Comparison of ENCODE assay signal across 15 cellular contexts in genomic region chr20:63064745-63065711, GRCh38. TPM values are rescaled to one million over a fixed set of nuclear protein-coding genes. Genes with fewer than 3 reads are reported as not detected.
A peak's percentile ranks its signal among the peaks of the same experiment; 100 is the strongest.
DNase-seq lines count a peak whose midpoint lies in the region; ATAC-seq lines count a peak whose summit lies in the region.
"Had no signal": no experiment of that assay in that cellular context is flagged by ENCODE, and none has a peak within 500 bp of the region (broad histone marks: within the 10 kb centered on the region; RNA-seq: fewer than 3 reads in every experiment).

No MANE protein-coding gene starts in this region.

- no peak for ATAC-seq in activated CD4-positive, alpha-beta T cell treated with anti-CD3 and anti-CD28 coated beads for 36 hours
- ATAC-seq in left cardiac atrium (no peak), GM18511 (IDR thresholded peaks at IDR 0.05; ENCODE audit: unreplicated experiment) (no peak), GM19463 (IDR thresholded peaks at IDR 0.05; ENCODE audit: unreplicated experiment) (no peak)

- DNase-seq in activated CD4-positive, alpha-beta T cell treated with anti-CD3 and anti-CD28 coated beads for 36 hours: peak; percentile 1
- no peak for DNase-seq in activated CD4-positive, alpha-beta T cell treated with anti-CD3 and anti-CD28 coated beads for 4 hours
- DNase-seq in NCI-H774 (lab: John Stamatoyannopoulos, UW): peak; percentile 52
- peak; percentile 12 for DNase-seq in left cardiac atrium
- DNase-seq in posterior cingulate gyrus: peak in 7 of 10 donors; percentile 2 to 86 (median 31)
- no peak for DNase-seq in DMS53 treated with DMSO at 0.1 percent for 48 hours (lab: John Stamatoyannopoulos, UW; ENCODE audit: unreplicated experiment)
- DNase-seq: CD4-positive, CD25-positive, alpha-beta regulatory T cell; mesendoderm had no signal

- POLR2A ChIA-PET in activated CD4-positive, alpha-beta T cell treated with anti-CD3 and anti-CD28 coated beads for 36 hours (lab: Charles Lee): no interaction called here

- no peaks in the 10 kb centered on the region for H3K9me3 Mint-ChIP-seq in activated CD4-positive, alpha-beta T cell treated with anti-CD3 and anti-CD28 coated beads for 36 hours (ENCODE audit: low read depth)

- no peaks in the 10 kb centered on the region for H3K4me1 Mint-ChIP-seq in activated CD4-positive, alpha-beta T cell treated with anti-CD3 and anti-CD28 coated beads for 36 hours
- H3K4me1 Mint-ChIP-seq: nephron progenitor cell had no signal

- H3K4me3 Mint-ChIP-seq in activated CD4-positive, alpha-beta T cell treated with anti-CD3 and anti-CD28 coated beads for 36 hours: no peak overlapping the region
- H3K4me3 Mint-ChIP-seq: CD4-positive, CD25-positive, alpha-beta regulatory T cell; GM23338; nephron progenitor cell; T-helper 1 cell treated with Interleukin-12 subunit alpha and Interleukin-12 subunit beta and Interleukin-4 antibody, amounts not matched to agents 30 μg/mL and 1 μg/mL, for 36 hours had no signal

- CTCF ChIA-PET in activated CD4-positive, alpha-beta T cell treated with anti-CD3 and anti-CD28 coated beads for 36 hours (lab: Charles Lee): no interaction called here

- intact Hi-C loops in activated CD4-positive, alpha-beta T cell treated with anti-CD3 and anti-CD28 coated beads for 36 hours (cut with DNase I, micrococcal nuclease): no loop called here
- intact Hi-C loops in left cardiac atrium (cut with DNase I): no loop called here
- intact Hi-C loops in posterior cingulate gyrus (cut with DNase I): no loop called here

- no peak overlapping the region for H3K27ac Mint-ChIP-seq in activated CD4-positive, alpha-beta T cell treated with anti-CD3 and anti-CD28 coated beads for 36 hours
- H3K27ac Mint-ChIP-seq: CD4-positive, CD25-positive, alpha-beta regulatory T cell; GM23338; nephron progenitor cell; T-helper 1 cell treated with Interleukin-12 subunit alpha and Interleukin-12 subunit beta and Interleukin-4 antibody, amounts not matched to agents 30 μg/mL and 1 μg/mL, for 36 hours had no signal

- peaks cover 17% of the 10 kb centered on the region for H3K27me3 Mint-ChIP-seq in activated CD4-positive, alpha-beta T cell treated with anti-CD3 and anti-CD28 coated beads for 36 hours
- H3K27me3 Mint-ChIP-seq: CD4-positive, CD25-positive, alpha-beta regulatory T cell had no signal

- no peaks in the 10 kb centered on the region for H3K36me3 Mint-ChIP-seq in activated CD4-positive, alpha-beta T cell treated with anti-CD3 and anti-CD28 coated beads for 36 hours (ENCODE audit: low read depth)
- H3K36me3 Mint-ChIP-seq: CD4-positive, CD25-positive, alpha-beta regulatory T cell had no signal

RNA-seq across cellular contexts. Expression of gene BHLHE23, which starts 58.3 kb away (rescaled TPM):
- not detected for total RNA-seq in activated CD4-positive, alpha-beta T cell treated with anti-CD3 and anti-CD28 coated beads for 36 hours
- total RNA-seq in left cardiac atrium: not detected
- total RNA-seq: CD4-positive, CD25-positive, alpha-beta regulatory T cell; M059J; thoracic aorta had no signal

Comparison
In these comparisons a context has a peak if more than half of its experiments do, and no peak if none do; other contexts are left out.
1. DNase-seq: peak in activated CD4-positive, alpha-beta T cell treated with anti-CD3 and anti-CD28 coated beads for 36 hours (single experiment), NCI-H774 (single experiment), left cardiac atrium (single experiment) and posterior cingulate gyrus (7 of 10); none in activated CD4-positive, alpha-beta T cell treated with anti-CD3 and anti-CD28 coated beads for 4 hours (0 of 2) and DMS53 treated with DMSO at 0.1 percent for 48 hours (single experiment).